ENCODE assay signal across 8 cellular contexts in the genomic region with DNA sequence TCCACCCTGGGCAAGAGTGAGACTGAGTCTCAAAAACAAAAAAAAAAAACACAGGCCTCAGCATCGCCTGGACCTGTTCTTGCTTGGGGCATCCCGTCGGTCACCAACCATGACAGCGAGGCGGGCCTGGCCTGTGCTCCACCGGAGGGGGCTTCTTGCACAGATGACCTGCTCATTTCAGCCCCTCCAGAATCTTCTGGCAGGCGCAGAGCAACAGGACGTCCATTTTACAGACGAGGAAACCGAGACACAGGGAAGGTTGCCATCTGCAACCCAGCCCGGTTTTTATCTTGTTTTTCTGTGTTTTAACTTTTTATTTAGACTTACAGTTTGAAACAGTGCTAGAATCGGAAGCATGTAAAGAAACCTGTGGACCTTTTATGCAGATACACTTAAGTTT. TPM values are rescaled to one million over a fixed set of nuclear protein-coding genes. Genes with fewer than 3 reads are reported as not detected.
A peak's percentile ranks its signal among the peaks of the same experiment; 100 is the strongest.
DNase-seq lines count a peak whose midpoint lies in the region; ATAC-seq and TF ChIP-seq lines count a peak whose summit lies in the region.

No MANE protein-coding gene starts in this region.

- peaks cover 14% of the 10 kb centered on the region for H3K4me1 ChIP-seq in adipocyte (ENCODE audit: control insufficient read depth, insufficient read depth, low read length)

- H3K27me3 ChIP-seq in adipocyte (replicated peaks; ENCODE audit: control insufficient read depth, insufficient read depth, low read length) = no peaks in the 10 kb centered on the region
- no peaks in the 10 kb centered on the region for H3K27me3 ChIP-seq in kidney epithelial cell (ENCODE audit: control insufficient read depth, insufficient read depth, low read length)

- peak overlapping the region; percentile 97 for H3K9ac ChIP-seq in adipocyte (ENCODE audit: low read length)

- H3K9me3 Mint-ChIP-seq in T-helper 1 cell treated with Interleukin-12 subunit alpha and Interleukin-12 subunit beta and Interleukin-4 antibody, amounts not matched to agents 30 μg/mL and 1 μg/mL, for 36 hours = peaks cover 8% of the 10 kb centered on the region

- no peak for DNase-seq in T-helper 1 cell
- DNase-seq in adipocyte (ENCODE audit: low read depth) = no peak
- DNase-seq in kidney epithelial cell (ENCODE audit: low read depth) = no peak
- DNase-seq in NCI-H2107 (lab: John Stamatoyannopoulos, UW) = no peak

- no peaks in the 10 kb centered on the region for H3K9me3 ChIP-seq in adipocyte (ENCODE audit: control insufficient read depth, low read length)

- H3K27ac ChIP-seq in temporal lobe (ENCODE audit: low read depth, low read length) = peak overlapping the region; percentile 72

- H3K4me1 Mint-ChIP-seq in T-helper 1 cell treated with Interleukin-12 subunit alpha and Interleukin-12 subunit beta and Interleukin-4 antibody, amounts not matched to agents 30 μg/mL and 1 μg/mL, for 36 hours (ENCODE audit: low read depth) = peaks cover 47% of the 10 kb centered on the region

- H3K36me3 Mint-ChIP-seq in T-helper 1 cell treated with Interleukin-12 subunit alpha and Interleukin-12 subunit beta and Interleukin-4 antibody, amounts not matched to agents 30 μg/mL and 1 μg/mL, for 36 hours (ENCODE audit: low read depth) = peaks cover 33% of the 10 kb centered on the region

- peak overlapping the region; percentile 85 for H3K27ac Mint-ChIP-seq in T-helper 1 cell treated with Interleukin-12 subunit alpha and Interleukin-12 subunit beta and Interleukin-4 antibody, amounts not matched to agents 30 μg/mL and 1 μg/mL, for 36 hours

- H3K4me3 ChIP-seq in adipocyte (ENCODE audit: low read length) (peak overlapping the region; percentile 96), kidney epithelial cell (ENCODE audit: low read depth, low read length) (peak overlapping the region; percentile 85)

- peak overlapping the region; percentile 95 for H3K4me3 Mint-ChIP-seq in T-helper 1 cell treated with Interleukin-12 subunit alpha and Interleukin-12 subunit beta and Interleukin-4 antibody, amounts not matched to agents 30 μg/mL and 1 μg/mL, for 36 hours

- no peaks in the 10 kb centered on the region for H3K27me3 Mint-ChIP-seq in T-helper 1 cell treated with Interleukin-12 subunit alpha and Interleukin-12 subunit beta and Interleukin-4 antibody, amounts not matched to agents 30 μg/mL and 1 μg/mL, for 36 hours (ENCODE audit: low read depth)

- H3K36me3 ChIP-seq in adipocyte (ENCODE audit: control insufficient read depth, insufficient read depth, low read length, severe bottlenecking) (peaks cover 23% of the 10 kb centered on the region), kidney epithelial cell (ENCODE audit: control insufficient read depth, insufficient read depth, low read length) (peaks cover 2% of the 10 kb centered on the region)

- TF ChIP-seq CTCF in kidney epithelial cell (IDR thresholded peaks at IDR 0.05; ENCODE audit: insufficient read depth, low read length, poor library complexity, severe bottlenecking) = no peak

- ATAC-seq in HG03457 (IDR thresholded peaks at IDR 0.05; ENCODE audit: unreplicated experiment) (no peak), GM21723 (IDR thresholded peaks at IDR 0.05; ENCODE audit: unreplicated experiment) (no peak)

RNA-seq across cellular contexts. Expression of a gene that starts 0.9 kb away (rescaled TPM):
- total RNA-seq in kidney epithelial cell (27.9 and 28.4 TPM in 2 replicates), temporal lobe (5.7 TPM)

RNA-seq across cellular contexts. Expression of a gene that starts 14.2 kb away (rescaled TPM):
- total RNA-seq in kidney epithelial cell (31.9 and 38.5 TPM in 2 replicates), temporal lobe (12.3 TPM)

RNA-seq across cellular contexts. Expression of a gene that starts 56.3 kb away (rescaled TPM):
- total RNA-seq in kidney epithelial cell (183 and 188 TPM in 2 replicates), temporal lobe (38.6 TPM)
